In genomic region chr16:55452996-55453395, GRCh38 we compare ENCODE assay signal across 35 cellular contexts.
"Had no signal": no experiment of that assay in that cellular context is flagged by ENCODE, and none has a peak within 500 bp of the region (broad histone marks: within the 10 kb centered on the region; RNA-seq: fewer than 3 reads in every experiment).

No MANE protein-coding gene starts in this region.

- DNase-seq: Karpas-422, Kasumi-1, MG63, MM.1S, MV-4-11, NCI-H1048, NCI-H1092, NCI-H1092 treated with DMSO at 0.1 percent for 48 hours, NCI-H1105, NCI-H1105 treated with DMSO at 0.1 percent for 48 hours, NCI-H1417, NCI-H1417 treated with DMSO at 0.1 percent for 48 hours, NCI-H1436, NCI-H1436 treated with DMSO at 0.1 percent for 48 hours, NCI-H146, NCI-H1694, NCI-H1694 treated with DMSO at 0.1 percent for 48 hours, NCI-H187, NCI-H187 treated with DMSO at 0.1 percent for 48 hours, NCI-H1930, NCI-H2029, NCI-H2029 treated with DMSO at 0.1 percent for 48 hours, NCI-H2081, NCI-H2081 treated with DMSO at 0.1 percent for 48 hours, NCI-H2107, NCI-H2171, NCI-H2171 treated with DMSO at 0.1 percent for 48 hours, NCI-H2227 treated with DMSO at 0.1 percent for 48 hours, NCI-H226, NCI-H345, NCI-H446, NCI-H446 treated with DMSO at 0.1 percent for 48 hours, NCI-H510A, NCI-H510A treated with DMSO at 0.1 percent for 48 hours, NCI-H524 had no signal

- H3K27me3 ChIP-seq: MG63 had no signal

- H3K4me3 ChIP-seq: MG63 had no signal

- H3K36me3 ChIP-seq: MG63 had no signal
